In genomic region chr2:46943881-46944798, GRCh38 we compare ENCODE assay signal across 8 cellular contexts. TPM values are rescaled to one million over a fixed set of nuclear protein-coding genes. Genes with fewer than 3 reads are reported as not detected.
DNase-seq lines count a peak whose midpoint lies in the region; ATAC-seq and TF ChIP-seq lines count a peak whose summit lies in the region.

No MANE protein-coding gene starts in this region.

- H3K23ac ChIP-seq in mesendoderm (ENCODE audit: low read length), result no peak overlapping the region

- peaks cover 65% of the 10 kb centered on the region for H3K4me1 Mint-ChIP-seq in activated naive CD8-positive, alpha-beta T cell treated with anti-CD3 and anti-CD28 coated beads, Interleukin-2, amount 50 U/mL, for 24 hours

- no peaks in the 10 kb centered on the region for H3K9me3 Mint-ChIP-seq in activated naive CD8-positive, alpha-beta T cell treated with anti-CD3 and anti-CD28 coated beads, Interleukin-2, amount 50 U/mL, for 24 hours

- H3K79me2 ChIP-seq in mesendoderm (ENCODE audit: control insufficient read depth, insufficient read depth, low read length), result peaks cover 4% of the 10 kb centered on the region

- no peak overlapping the region for H2BK5ac ChIP-seq in mesendoderm (ENCODE audit: low read length)

- H3K27me3 ChIP-seq in Peyer's patch, result no peaks in the 10 kb centered on the region
- H3K27me3 ChIP-seq in mesendoderm (ENCODE audit: insufficient read depth, low read length, poor library complexity), result no peaks in the 10 kb centered on the region

- peak overlapping the region; percentile 4; the same call in 1 of the 2 replicates for H3K4me3 ChIP-seq in AG04449 (ENCODE audit: low read depth, low read length)
- peak overlapping the region in 1 of 4 donors; percentile 0 for H3K4me3 ChIP-seq in Peyer's patch
- H3K4me3 ChIP-seq in mesendoderm (ENCODE audit: low read length), result no peak overlapping the region

- peak overlapping the region in 3 of 4 donors; percentile 30 to 98 (median 91) for H3K27ac ChIP-seq in Peyer's patch
- no peak overlapping the region for H3K27ac ChIP-seq in mesendoderm (ENCODE audit: low read depth, low read length)

- no peak overlapping the region for H3K9ac ChIP-seq in mesendoderm (ENCODE audit: low read length)

- no peak for TF ChIP-seq POLR2A in Peyer's patch (IDR thresholded peaks at IDR 0.05)

- no peak overlapping the region for H3K56ac ChIP-seq in mesendoderm (ENCODE audit: low read length)

- H3K18ac ChIP-seq in mesendoderm (ENCODE audit: low read length), result no peak overlapping the region

- H3K9me3 ChIP-seq in Peyer's patch, result no peaks in the 10 kb centered on the region

- no CpG with 5 or more reads among the region's 9 CpGs for WGBS in mesendoderm (ENCODE audit: extremely low coverage, insufficient coverage, low lambda C conversion rate)

- H3K79me1 ChIP-seq in mesendoderm (ENCODE audit: low read length), result peaks cover 4% of the 10 kb centered on the region

- no peak overlapping the region for H2BK15ac ChIP-seq in mesendoderm (replicated peaks; ENCODE audit: low read depth)

- H2BK120ac ChIP-seq in mesendoderm (ENCODE audit: low read depth, low read length), result no peak overlapping the region

- H4K5ac ChIP-seq in mesendoderm (ENCODE audit: low read length), result no peak overlapping the region

- no peak overlapping the region for H3K4ac ChIP-seq in mesendoderm (ENCODE audit: low read depth, low read length)

- H3K4me1 ChIP-seq in Peyer's patch (peaks cover 0 to 32% (median 13%) of the 10 kb centered on the region in 4 donors), mesendoderm (ENCODE audit: control insufficient read depth, low read depth, low read length) (peaks cover 7% of the 10 kb centered on the region)

- H3K36me3 ChIP-seq in Peyer's patch (peaks cover 0 to 11% (median 0%) of the 10 kb centered on the region in 3 donors), mesendoderm (ENCODE audit: control insufficient read depth, insufficient read depth, low read length) (no peaks in the 10 kb centered on the region)

- H2AK5ac ChIP-seq in mesendoderm (ENCODE audit: low read length), result no peak overlapping the region

- peaks cover 14% of the 10 kb centered on the region for H3K36me3 Mint-ChIP-seq in activated naive CD8-positive, alpha-beta T cell treated with anti-CD3 and anti-CD28 coated beads, Interleukin-2, amount 50 U/mL, for 24 hours (ENCODE audit: low read depth)

- POLR2A ChIA-PET in AG04449 (lab: Yijun Ruan, JAX), result interaction anchor here (0.6 kb wide), 1 partner anchor 29 kb away, joined by 4 read pairs; no protein-coding TSS in a partner anchor

- H3K4me2 ChIP-seq in mesendoderm (ENCODE audit: low read length), result no peak overlapping the region

- TF ChIP-seq CTCF in AG04449 (IDR thresholded peaks at IDR 0.05; ENCODE audit: insufficient read depth, low read length, missing control alignments) (no peak), Peyer's patch (IDR thresholded peaks at IDR 0.05) (no peak)

- no peaks in the 10 kb centered on the region for H3K27me3 Mint-ChIP-seq in activated naive CD8-positive, alpha-beta T cell treated with anti-CD3 and anti-CD28 coated beads, Interleukin-2, amount 50 U/mL, for 24 hours

- H3K4me3 Mint-ChIP-seq in activated naive CD8-positive, alpha-beta T cell treated with anti-CD3 and anti-CD28 coated beads, Interleukin-2, amount 50 U/mL, for 24 hours, result peak overlapping the region; percentile 98

- no peak overlapping the region for H4K8ac ChIP-seq in mesendoderm (ENCODE audit: low read depth, low read length)

- ATAC-seq in GM21576 (IDR thresholded peaks at IDR 0.05; ENCODE audit: unreplicated experiment), result peak; percentile 43
- ATAC-seq in activated naive CD8-positive, alpha-beta T cell treated with anti-CD3 and anti-CD28 coated beads, Interleukin-2, amount 50 U/mL, for 24 hours, result peak; percentile 80

- peak overlapping the region; percentile 99 for H3K27ac Mint-ChIP-seq in activated naive CD8-positive, alpha-beta T cell treated with anti-CD3 and anti-CD28 coated beads, Interleukin-2, amount 50 U/mL, for 24 hours

- CTCF ChIA-PET in AG04449 (lab: Yijun Ruan, JAX), result interaction anchor here (0.9 to 1.9 kb wide), 5 partner anchors 9 to 379 kb away, joined by 3 to 6 read pairs (median 4); no protein-coding TSS in a partner anchor

- DNase-seq in AG04449 (ENCODE audit: low read depth, low spot score) (no peak), Peyer's patch (peak in 2 of 3 donors; percentile 63 to 67), mesendoderm (no peak), GOT3 (lab: John Stamatoyannopoulos, UW) (no peak), NCI-H774 (lab: John Stamatoyannopoulos, UW) (no peak)
- peak; percentile 68 for DNase-seq in activated naive CD8-positive, alpha-beta T cell treated with anti-CD3 and anti-CD28 coated beads, Interleukin-2, amount 50 U/mL, for 24 hours
- peak; percentile 51 for DNase-seq in stimulated activated CD8-positive, alpha-beta memory T cell treated with anti-CD3 and anti-CD28 coated beads, Interleukin-4, amount 100 ng/mL, for 24 hours (ENCODE audit: low read depth)

RNA-seq across cellular contexts. Expression of gene TTC7A, which starts 3.1 kb away (rescaled TPM):
- total RNA-seq in Peyer's patch, result 100 to 1,000 TPM in 3 of 4 donors, 10 to 100 TPM in 1; 98.3 to 162 (median 122) TPM
- 9.9 TPM for polyA plus RNA-seq in mesendoderm (2013, experiment 1 of 2)
- 9.7 TPM for polyA plus RNA-seq in mesendoderm (2013, experiment 2 of 2)

RNA-seq across cellular contexts. Expression of gene MCFD2, which starts 28.5 kb away (rescaled TPM):
- 10 to 100 TPM; 21.5 to 60.4 (median 49.2) TPM for total RNA-seq in Peyer's patch
- 55.6 TPM for polyA plus RNA-seq in mesendoderm (2013, experiment 1 of 2)
- polyA plus RNA-seq in mesendoderm (2013, experiment 2 of 2), result 56.0 TPM

Comparison
In these comparisons a context has a peak if more than half of its experiments do, and no peak if none do; other contexts are left out.
1. DNase-seq: peak in Peyer's patch (2 of 3), activated naive CD8-positive, alpha-beta T cell treated with anti-CD3 and anti-CD28 coated beads, Interleukin-2, amount 50 U/mL, for 24 hours (single experiment) and stimulated activated CD8-positive, alpha-beta memory T cell treated with anti-CD3 and anti-CD28 coated beads, Interleukin-4, amount 100 ng/mL, for 24 hours (single experiment); none in AG04449 (single experiment), mesendoderm (single experiment), GOT3 (single experiment) and NCI-H774 (single experiment).